ENCODE assay signal across 1 cellular context in the genomic region with DNA sequence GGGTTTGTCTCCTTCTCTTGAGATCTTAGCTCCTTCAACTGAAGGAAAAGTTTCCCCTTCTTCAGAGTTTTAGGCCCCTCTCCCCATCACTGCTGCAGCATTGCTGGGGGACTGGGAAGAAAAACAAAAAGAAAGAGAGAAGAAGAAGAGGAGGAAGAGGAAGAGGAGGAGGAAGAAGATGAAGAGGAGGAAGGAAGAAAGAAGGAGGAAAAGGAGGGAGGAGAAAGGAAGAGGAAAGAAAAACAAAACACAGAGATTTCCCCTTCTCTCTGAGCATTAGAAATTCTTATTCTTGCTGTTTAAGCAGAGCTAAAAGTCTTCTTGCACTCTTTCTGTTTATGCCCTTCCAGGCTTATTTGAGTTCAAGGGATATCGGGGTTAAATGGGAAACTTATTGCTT.
TF ChIP-seq lines count a peak whose summit lies in the region.

No MANE protein-coding gene starts in this region.

TF ChIP-seq in IMR-90, 13 proteins besides CTCF, POLR2A, EP300 and RAD21:
- no peak for TF ChIP-seq MAZ (IDR thresholded peaks at IDR 0.05; ENCODE audit: borderline replicate concordance, low read depth, low read length)
- TF ChIP-seq CHD1 (IDR thresholded peaks at IDR 0.05; ENCODE audit: low read depth, low read length): no peak
- TF ChIP-seq FOS (IDR thresholded peaks at IDR 0.05; ENCODE audit: low read depth, low read length): no peak
- TF ChIP-seq, protein P1, sequence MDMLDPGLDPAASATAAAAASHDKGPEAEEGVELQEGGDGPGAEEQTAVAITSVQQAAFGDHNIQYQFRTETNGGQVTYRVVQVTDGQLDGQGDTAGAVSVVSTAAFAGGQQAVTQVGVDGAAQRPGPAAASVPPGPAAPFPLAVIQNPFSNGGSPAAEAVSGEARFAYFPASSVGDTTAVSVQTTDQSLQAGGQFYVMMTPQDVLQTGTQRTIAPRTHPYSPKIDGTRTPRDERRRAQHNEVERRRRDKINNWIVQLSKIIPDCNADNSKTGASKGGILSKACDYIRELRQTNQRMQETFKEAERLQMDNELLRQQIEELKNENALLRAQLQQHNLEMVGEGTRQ (IDR thresholded peaks at IDR 0.05; ENCODE audit: low read depth, low read length): no peak
- no peak for TF ChIP-seq RFX5 (IDR thresholded peaks at IDR 0.05; ENCODE audit: low read depth, low read length)
- TF ChIP-seq MXI1 (IDR thresholded peaks at IDR 0.05; ENCODE audit: borderline replicate concordance, low read depth, low read length): no peak
- no peak for TF ChIP-seq RCOR1 (IDR thresholded peaks at IDR 0.05; ENCODE audit: insufficient replicate concordance, low read length)
- TF ChIP-seq SMC3 (IDR thresholded peaks at IDR 0.05; ENCODE audit: low read depth, low read length): no peak
- TF ChIP-seq, protein P2, sequence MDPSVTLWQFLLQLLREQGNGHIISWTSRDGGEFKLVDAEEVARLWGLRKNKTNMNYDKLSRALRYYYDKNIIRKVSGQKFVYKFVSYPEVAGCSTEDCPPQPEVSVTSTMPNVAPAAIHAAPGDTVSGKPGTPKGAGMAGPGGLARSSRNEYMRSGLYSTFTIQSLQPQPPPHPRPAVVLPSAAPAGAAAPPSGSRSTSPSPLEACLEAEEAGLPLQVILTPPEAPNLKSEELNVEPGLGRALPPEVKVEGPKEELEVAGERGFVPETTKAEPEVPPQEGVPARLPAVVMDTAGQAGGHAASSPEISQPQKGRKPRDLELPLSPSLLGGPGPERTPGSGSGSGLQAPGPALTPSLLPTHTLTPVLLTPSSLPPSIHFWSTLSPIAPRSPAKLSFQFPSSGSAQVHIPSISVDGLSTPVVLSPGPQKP (IDR thresholded peaks at IDR 0.05; ENCODE audit: borderline replicate concordance, low read depth, low read length): no peak
- TF ChIP-seq MAFK (IDR thresholded peaks at IDR 0.05; ENCODE audit: low read depth, low read length): no peak
- TF ChIP-seq NFE2L2 (IDR thresholded peaks at IDR 0.05; ENCODE audit: low read depth, low read length): no peak
- TF ChIP-seq CEBPB (IDR thresholded peaks at IDR 0.05; ENCODE audit: low read depth, low read length): no peak
TF ChIP-seq in IMR-90: peak in this region for 0.
